1 cellular context compared by ENCODE assay signal in the genomic region with DNA sequence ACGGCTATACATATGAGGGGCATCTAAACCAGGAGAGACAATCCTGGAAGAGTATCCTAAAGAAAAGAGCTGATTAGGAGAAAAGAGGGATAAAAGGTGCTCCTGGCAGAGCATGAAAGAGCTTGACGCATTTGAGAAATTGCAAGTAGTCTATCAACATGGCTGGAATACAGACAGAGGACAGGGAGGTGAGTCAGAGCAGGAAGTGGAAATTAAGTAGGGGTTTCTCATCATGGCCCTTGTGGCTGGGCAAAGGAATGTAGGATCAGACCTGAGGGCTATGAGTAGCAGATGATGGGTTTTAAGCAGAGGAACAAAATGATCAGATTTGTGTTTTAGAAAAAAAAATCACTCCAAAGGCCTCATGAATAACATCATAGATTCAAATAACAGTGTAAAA.
TF ChIP-seq lines count a peak whose summit lies in the region.

No MANE protein-coding gene starts in this region.

TF ChIP-seq in endothelial cell of umbilical vein, 7 proteins besides CTCF, POLR2A, EP300 and RAD21 (continued from another document):
- peak; percentile 77 for TF ChIP-seq FOS (IDR thresholded peaks at IDR 0.05; ENCODE audit: borderline replicate concordance, insufficient read depth, low read length)
